ENCODE assay signal across 20 cellular contexts in genomic region chr4:167918077-167918476, GRCh38.
"Had no signal": no experiment of that assay in that cellular context is flagged by ENCODE, and none has a peak within 500 bp of the region (broad histone marks: within the 10 kb centered on the region; RNA-seq: fewer than 3 reads in every experiment).

No MANE protein-coding gene starts in this region.

- H3K4me3 ChIP-seq: dorsolateral prefrontal cortex, gastroesophageal sphincter, left ventricle myocardium inferior, lower lobe of right lung, neural progenitor cell, ovary, right atrium auricular region, sigmoid colon, smooth muscle cell, suprapubic skin, thyroid gland, uterus had no signal

- DNase-seq: cortex of kidney; dorsolateral prefrontal cortex; effector CD8-positive, alpha-beta T cell; immature natural killer cell; kidney; left cardiac atrium; left ventricle myocardium inferior; lower lobe of right lung; nucleus accumbens; ovary; sigmoid colon; stimulated activated CD4-positive, alpha-beta T cell treated with anti-CD3 and anti-CD28 coated beads, Interleukin-2, amount 100 ng/mL, for 48 hours; stimulated activated naive CD4-positive, alpha-beta T cell treated with Interleukin-2 at 50 U/mL for 16 hours; thyroid gland; uterus had no signal

- H3K27ac ChIP-seq: dorsolateral prefrontal cortex, gastroesophageal sphincter, left ventricle myocardium inferior, lower lobe of right lung, neural progenitor cell, ovary, right atrium auricular region, sigmoid colon, suprapubic skin, thyroid gland, uterus had no signal
